In the genomic region with DNA sequence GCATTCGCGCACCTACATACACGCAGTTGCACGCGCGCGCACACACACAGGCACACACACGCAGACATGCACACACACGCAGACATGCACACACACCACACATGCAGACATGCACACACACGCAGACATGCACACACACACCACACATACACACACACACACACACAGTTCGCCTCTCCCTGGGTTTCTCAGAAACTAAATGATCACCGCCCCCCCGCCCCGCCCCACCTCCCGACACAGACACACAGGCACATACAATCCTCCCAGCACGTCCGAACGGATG, we compare ENCODE assay signal across 8 cellular contexts. TPM values are rescaled to one million over a fixed set of nuclear protein-coding genes. Genes with fewer than 3 reads are reported as not detected.
DNase-seq lines count a peak whose midpoint lies in the region; ATAC-seq and TF ChIP-seq lines count a peak whose summit lies in the region.

No MANE protein-coding gene starts in this region.

- H3K4me3 ChIP-seq in AG04449 (ENCODE audit: low read depth, low read length) (peak overlapping the region; percentile 91), MG63 (peak overlapping the region; percentile 75), breast epithelium (peak overlapping the region; percentile 56 to 79 (median 74)), mesodermal cell (ENCODE audit: extremely low read depth, insufficient read depth, low read length, poor library complexity, severe bottlenecking) (peak overlapping the region; percentile 60), uterus (peak overlapping the region; percentile 70 to 73)

- DNase-seq in AG04449 (ENCODE audit: low read depth, low spot score) = no peak
- no peak for DNase-seq in MG63
- no peak for DNase-seq in breast epithelium (ENCODE audit: low spot score in 2 of 2)
- no peak for DNase-seq in uterus
- DNase-seq in NCI-H2029 (lab: John Stamatoyannopoulos, UW) = no peak

- POLR2A ChIA-PET in AG04449 (lab: Yijun Ruan, JAX) = interaction anchor here (0.7 to 0.8 kb wide), 2 partner anchors 94 to 714 kb away, joined by 3 to 4 read pairs; no protein-coding TSS in a partner anchor

- H3K4me1 ChIP-seq in breast epithelium = no peaks in the 10 kb centered on the region
- H3K4me1 ChIP-seq in mesodermal cell (ENCODE audit: control insufficient read depth, insufficient read depth, low read length, poor library complexity, severe bottlenecking) = no peaks in the 10 kb centered on the region
- H3K4me1 ChIP-seq in uterus = no peaks in the 10 kb centered on the region

- H3K9me3 ChIP-seq in MG63 = no peaks in the 10 kb centered on the region
- H3K9me3 ChIP-seq in breast epithelium = no peaks in the 10 kb centered on the region
- H3K9me3 ChIP-seq in mesodermal cell (ENCODE audit: control insufficient read depth, low read length) = no peaks in the 10 kb centered on the region
- no peaks in the 10 kb centered on the region for H3K9me3 ChIP-seq in uterus

- H3K27me3 ChIP-seq in MG63 (no peaks in the 10 kb centered on the region), breast epithelium (peaks cover 0 to 5% of the 10 kb centered on the region in 2 donors), uterus (no peaks in the 10 kb centered on the region)

- WGBS in mesodermal cell (ENCODE audit: insufficient coverage in 2 of 2), 2 experiments = 0 to 1% methylated on average over 3 to 13 of the region's 18 CpGs

- ATAC-seq in GM19035 (IDR thresholded peaks at IDR 0.05; ENCODE audit: unreplicated experiment) (no peak), GM18520 (IDR thresholded peaks at IDR 0.05; ENCODE audit: unreplicated experiment) (no peak)

- H3K36me3 ChIP-seq in MG63 (no peaks in the 10 kb centered on the region), breast epithelium (no peaks in the 10 kb centered on the region), mesodermal cell (ENCODE audit: control insufficient read depth, insufficient read depth, low read length) (no peaks in the 10 kb centered on the region), uterus (no peaks in the 10 kb centered on the region)

- intact Hi-C loops in breast epithelium (cut with DNase I; ENCODE audit: low total_unique reads) (loop anchor here (10.0 kb wide), 1 partner anchor 886 kb away; no protein-coding TSS in a partner anchor), uterus (cut with DNase I; ENCODE audit: low total_unique reads) (loop anchor here (5.0 kb wide), 1 partner anchor 884 kb away; no protein-coding TSS in a partner anchor)

- TF ChIP-seq POLR2A in breast epithelium (IDR thresholded peaks at IDR 0.05) (no peak), uterus (IDR thresholded peaks at IDR 0.05) (no peak)

- no peak for TF ChIP-seq CTCF in AG04449 (IDR thresholded peaks at IDR 0.05; ENCODE audit: insufficient read depth, low read length, missing control alignments)
- no peak for TF ChIP-seq CTCF in breast epithelium (IDR thresholded peaks at IDR 0.05)
- TF ChIP-seq CTCF in uterus (IDR thresholded peaks at IDR 0.05) = no peak

- H3K27ac ChIP-seq in breast epithelium = no peak overlapping the region
- H3K27ac ChIP-seq in mesodermal cell (ENCODE audit: low read depth, low read length, severe bottlenecking) = no peak overlapping the region
- H3K27ac ChIP-seq in uterus = peak overlapping the region; percentile 80 to 89

- CTCF ChIA-PET in AG04449 (lab: Yijun Ruan, JAX) = interaction anchor here (1.0 to 1.9 kb wide), 3 partner anchors 9 to 1057 kb away, joined by 4 read pairs; no protein-coding TSS in a partner anchor

RNA-seq across cellular contexts. Expression of gene EPHA4, which starts 1.1 kb away (rescaled TPM):
- total RNA-seq in MG63 (2014; rRNA removed; shearing (Covaris generic); ENCODE audit: low replicate concordance) = 3.8 and 5.4 TPM in 2 replicates
- total RNA-seq in breast epithelium = 10 to 100 TPM; 12.8 to 44.2 (median 18.6) TPM
- 9.2 TPM for polyA plus RNA-seq in mesodermal cell (2013, experiment 1 of 2)
- 12.6 TPM for polyA plus RNA-seq in mesodermal cell (2013, experiment 2 of 2)
- total RNA-seq in uterus = 10 to 100 TPM; 45.6 to 84.7 (median 66.8) TPM

Comparison
In these comparisons a context has a peak if more than half of its experiments do, and no peak if none do; other contexts are left out.
1. H3K27ac ChIP-seq: peak in uterus (2 of 2); none in breast epithelium (0 of 2) and mesodermal cell (single experiment).
2. Peak in every context shown above with its lines, with median percentiles within 50 percentile points of each other: H3K4me3 ChIP-seq.